In genomic region chr2:179340678-179341077, GRCh38 we compare ENCODE assay signal across 9 cellular contexts.
A peak's percentile ranks its signal among the peaks of the same experiment; 100 is the strongest.
DNase-seq lines count a peak whose midpoint lies in the region; TF ChIP-seq lines count a peak whose summit lies in the region.
"Had no signal": no experiment of that assay in that cellular context is flagged by ENCODE, and none has a peak within 500 bp of the region (broad histone marks: within the 10 kb centered on the region; RNA-seq: fewer than 3 reads in every experiment).

No MANE protein-coding gene starts in this region.

- no peak overlapping the region for H3K4me3 Mint-ChIP-seq in chondrocyte (ENCODE audit: unreplicated experiment)
- H3K4me3 Mint-ChIP-seq: stimulated activated naive CD8-positive, alpha-beta T cell treated with anti-CD3 and anti-CD28 coated beads, Interleukin-15, amount 100 ng/mL, for 72 hours had no signal

- H3K27me3 Mint-ChIP-seq in chondrocyte (ENCODE audit: low read depth), result no peaks in the 10 kb centered on the region
- H3K27me3 Mint-ChIP-seq: stimulated activated naive CD8-positive, alpha-beta T cell treated with anti-CD3 and anti-CD28 coated beads, Interleukin-15, amount 100 ng/mL, for 72 hours had no signal

- DNase-seq in GDM1 (lab: John Stamatoyannopoulos, UW) (peak; percentile 17), NCI-H2029 (lab: John Stamatoyannopoulos, UW) (peak; percentile 21), chondrocyte (ENCODE audit: low spot score) (no peak), midbrain (lab: John Stamatoyannopoulos, UW) (peak; percentile 41), H7 (no peak), hepatic stellate cell (ENCODE audit: low spot score) (no peak), KG1 (lab: John Stamatoyannopoulos, UW) (no peak)
- DNase-seq in stimulated activated CD4-positive, alpha-beta T cell treated with anti-CD3 and anti-CD28 coated beads, Interleukin-1b, Interleukin-23, amount 100 ng/mL, for 48 hours, result no peak
- DNase-seq: stimulated activated naive CD8-positive, alpha-beta T cell treated with anti-CD3 and anti-CD28 coated beads, Interleukin-15, amount 100 ng/mL, for 72 hours had no signal

- peak; percentile 76 for TF ChIP-seq CTCF in chondrocyte (IDR thresholded peaks at IDR 0.05)

- peaks cover 36% of the 10 kb centered on the region for H3K4me1 Mint-ChIP-seq in chondrocyte (ENCODE audit: low read depth)

- no peaks in the 10 kb centered on the region for H3K36me3 ChIP-seq in H7 (replicated peaks; ENCODE audit: control insufficient read depth, insufficient read depth, low read length)

- H3K9me3 Mint-ChIP-seq in chondrocyte (ENCODE audit: low read depth), result no peaks in the 10 kb centered on the region
- H3K9me3 Mint-ChIP-seq: stimulated activated naive CD8-positive, alpha-beta T cell treated with anti-CD3 and anti-CD28 coated beads, Interleukin-15, amount 100 ng/mL, for 72 hours had no signal

- no peaks in the 10 kb centered on the region for H3K27me3 ChIP-seq in H7 (ENCODE audit: control insufficient read depth, insufficient read depth, low read length)

- no peak overlapping the region for H3K27ac Mint-ChIP-seq in chondrocyte (ENCODE audit: unreplicated experiment)
- H3K27ac Mint-ChIP-seq: stimulated activated naive CD8-positive, alpha-beta T cell treated with anti-CD3 and anti-CD28 coated beads, Interleukin-15, amount 100 ng/mL, for 72 hours had no signal

- no peak overlapping the region for H3K4me3 ChIP-seq in H7 (ENCODE audit: insufficient read depth, low read depth, low read length)

- no peaks in the 10 kb centered on the region for H3K36me3 Mint-ChIP-seq in chondrocyte (ENCODE audit: low read depth)

Comparison
In these comparisons a context has a peak if more than half of its experiments do, and no peak if none do; other contexts are left out.
1. DNase-seq: peak in GDM1 (single experiment), NCI-H2029 (single experiment) and midbrain (single experiment); none in chondrocyte (single experiment), H7 (single experiment), hepatic stellate cell (single experiment), stimulated activated CD4-positive, alpha-beta T cell treated with anti-CD3 and anti-CD28 coated beads, Interleukin-1b, Interleukin-23, amount 100 ng/mL, for 48 hours (single experiment) and KG1 (single experiment).